Comparison of ENCODE assay signal across 23 cellular contexts in genomic region chr14:101833045-101833444, GRCh38.
DNase-seq lines count a peak whose midpoint lies in the region; ATAC-seq and TF ChIP-seq lines count a peak whose summit lies in the region.
"Had no signal": no experiment of that assay in that cellular context is flagged by ENCODE, and none has a peak within 500 bp of the region (broad histone marks: within the 10 kb centered on the region; RNA-seq: fewer than 3 reads in every experiment).

No MANE protein-coding gene starts in this region.

- intact Hi-C loops in activated CD8-positive, alpha-beta T cell treated with anti-CD3 and anti-CD28 coated beads for 36 hours (cut with micrococcal nuclease): no loop called here
- intact Hi-C loops in CD8-positive, alpha-beta T cell (cut with DNase I, micrococcal nuclease): no loop called here
- intact Hi-C loops in adrenal gland (cut with DNase I): no loop called here
- intact Hi-C loops in lower lobe of right lung (cut with DNase I): no loop called here
- intact Hi-C loops in colonic mucosa (cut with DNase I): no loop called here

- H3K36me3 Mint-ChIP-seq in activated CD8-positive, alpha-beta T cell treated with anti-CD3 and anti-CD28 coated beads for 36 hours (ENCODE audit: low read depth): peaks cover 43% of the 10 kb centered on the region
- H3K36me3 Mint-ChIP-seq in activated CD8-positive, alpha-beta T cell treated with anti-CD3 and anti-CD28 coated beads, Interleukin-2, amount 10 ng/mL, durations not matched to agents 7 days and 5 days (ENCODE audit: low read depth): peaks cover 45% of the 10 kb centered on the region
- peaks cover 81% of the 10 kb centered on the region for H3K36me3 Mint-ChIP-seq in CD8-positive, alpha-beta T cell
- H3K36me3 Mint-ChIP-seq in nephron progenitor cell (ENCODE audit: low read depth): peaks cover 19% of the 10 kb centered on the region

- CTCF ChIA-PET in activated CD8-positive, alpha-beta T cell treated with anti-CD3 and anti-CD28 coated beads for 36 hours (lab: Charles Lee): no interaction called here
- CTCF ChIA-PET in activated CD8-positive, alpha-beta T cell treated with anti-CD3 and anti-CD28 coated beads, Interleukin-2, amount 10 ng/mL, durations not matched to agents 7 days and 5 days (lab: Charles Lee): interaction anchor here (0.8 kb wide), 1 partner anchor 11 kb away, joined by 3 read pairs; no protein-coding TSS in a partner anchor
- CTCF ChIA-PET in CD8-positive, alpha-beta T cell (lab: Charles Lee): interaction anchor here (1.2 kb wide), 1 partner anchor 64 kb away, joined by 3 read pairs; no protein-coding TSS in a partner anchor

- no peaks in the 10 kb centered on the region for H3K27me3 ChIP-seq in CD8-positive, alpha-beta T cell (ENCODE audit: insufficient read depth, low read length)
- no peaks in the 10 kb centered on the region for H3K27me3 ChIP-seq in adrenal gland
- H3K27me3 ChIP-seq in lower lobe of right lung (ENCODE audit: low read depth): no peaks in the 10 kb centered on the region
- no peaks in the 10 kb centered on the region for H3K27me3 ChIP-seq in colonic mucosa
- H3K27me3 ChIP-seq: BE2C, gastroesophageal sphincter, transverse colon had no signal

- H3K9me3 Mint-ChIP-seq in activated CD8-positive, alpha-beta T cell treated with anti-CD3 and anti-CD28 coated beads for 36 hours: no peaks in the 10 kb centered on the region
- H3K9me3 Mint-ChIP-seq in activated CD8-positive, alpha-beta T cell treated with anti-CD3 and anti-CD28 coated beads, Interleukin-2, amount 10 ng/mL, durations not matched to agents 7 days and 5 days (ENCODE audit: insufficient read depth): no peaks in the 10 kb centered on the region
- H3K9me3 Mint-ChIP-seq in CD8-positive, alpha-beta T cell: no peaks in the 10 kb centered on the region
- H3K9me3 Mint-ChIP-seq in nephron progenitor cell: no peaks in the 10 kb centered on the region
- H3K9me3 Mint-ChIP-seq: endodermal cell, HFFc6 had no signal

- no peaks in the 10 kb centered on the region for H3K9me3 ChIP-seq in CD8-positive, alpha-beta T cell (ENCODE audit: low read length)
- no peaks in the 10 kb centered on the region for H3K9me3 ChIP-seq in adrenal gland (replicated peaks in 1 of 3)
- H3K9me3 ChIP-seq in lower lobe of right lung: no peaks in the 10 kb centered on the region
- no peaks in the 10 kb centered on the region for H3K9me3 ChIP-seq in colonic mucosa
- H3K9me3 ChIP-seq: BE2C, gastroesophageal sphincter, transverse colon had no signal

- H3K36me3 ChIP-seq in CD8-positive, alpha-beta T cell (ENCODE audit: insufficient read depth, low read length): peaks cover 22% of the 10 kb centered on the region
- H3K36me3 ChIP-seq in adrenal gland (replicated peaks in 1 of 2) (peaks cover 0 to 5% of the 10 kb centered on the region in 2 donors), lower lobe of right lung (peaks cover 6% of the 10 kb centered on the region), colonic mucosa (no peaks in the 10 kb centered on the region)
- H3K36me3 ChIP-seq: gastroesophageal sphincter, transverse colon had no signal

- peaks cover 84% of the 10 kb centered on the region for H3K4me1 ChIP-seq in CD8-positive, alpha-beta T cell (ENCODE audit: insufficient read depth, low read length)
- H3K4me1 ChIP-seq in adrenal gland (replicated peaks in 1 of 2) (peaks cover 48 to 76% of the 10 kb centered on the region in 2 donors), lower lobe of right lung (peaks cover 50% of the 10 kb centered on the region), colonic mucosa (peaks cover 13% of the 10 kb centered on the region)

- no peak overlapping the region for H3K27ac ChIP-seq in CD8-positive, alpha-beta T cell (ENCODE audit: low read depth, low read length)
- H3K27ac ChIP-seq in adrenal gland (peak overlapping the region in 4 of 5 donors; percentile 7 to 92 (median 68)), lower lobe of right lung (no peak overlapping the region), colonic mucosa (no peak overlapping the region)
- H3K27ac ChIP-seq: gastroesophageal sphincter, RWPE1, SK-N-MC, transverse colon had no signal

- H3K9ac ChIP-seq in colonic mucosa (ENCODE audit: low read depth in 2 of 2, low read length in 2 of 2): no peak overlapping the region

- peak overlapping the region; percentile 65 for H3K27ac Mint-ChIP-seq in activated CD8-positive, alpha-beta T cell treated with anti-CD3 and anti-CD28 coated beads for 36 hours
- no peak overlapping the region for H3K27ac Mint-ChIP-seq in activated CD8-positive, alpha-beta T cell treated with anti-CD3 and anti-CD28 coated beads, Interleukin-2, amount 10 ng/mL, durations not matched to agents 7 days and 5 days
- peak overlapping the region; percentile 90 for H3K27ac Mint-ChIP-seq in CD8-positive, alpha-beta T cell
- H3K27ac Mint-ChIP-seq in nephron progenitor cell: peak overlapping the region; percentile 66
- H3K27ac Mint-ChIP-seq: endodermal cell had no signal

- peaks cover 85% of the 10 kb centered on the region for H3K4me1 Mint-ChIP-seq in activated CD8-positive, alpha-beta T cell treated with anti-CD3 and anti-CD28 coated beads for 36 hours (ENCODE audit: low read depth)
- peaks cover 63% of the 10 kb centered on the region for H3K4me1 Mint-ChIP-seq in activated CD8-positive, alpha-beta T cell treated with anti-CD3 and anti-CD28 coated beads, Interleukin-2, amount 10 ng/mL, durations not matched to agents 7 days and 5 days (ENCODE audit: low read depth)
- peaks cover 87% of the 10 kb centered on the region for H3K4me1 Mint-ChIP-seq in CD8-positive, alpha-beta T cell (ENCODE audit: low read depth)
- H3K4me1 Mint-ChIP-seq in nephron progenitor cell: peaks cover 72% of the 10 kb centered on the region

- WGBS in adrenal gland, 4 donors: 40 to 63% (median 51%) methylated on average over 8 to 11 of the region's 11 CpGs

- no peak overlapping the region for H3K4me3 Mint-ChIP-seq in activated CD8-positive, alpha-beta T cell treated with anti-CD3 and anti-CD28 coated beads for 36 hours
- H3K4me3 Mint-ChIP-seq in activated CD8-positive, alpha-beta T cell treated with anti-CD3 and anti-CD28 coated beads, Interleukin-2, amount 10 ng/mL, durations not matched to agents 7 days and 5 days: no peak overlapping the region
- no peak overlapping the region for H3K4me3 Mint-ChIP-seq in CD8-positive, alpha-beta T cell
- H3K4me3 Mint-ChIP-seq in nephron progenitor cell: no peak overlapping the region
- H3K4me3 Mint-ChIP-seq: endodermal cell, HFFc6 had no signal

- no peak for TF ChIP-seq POLR2A in adrenal gland (IDR thresholded peaks at IDR 0.05)

- no peak for TF ChIP-seq CTCF in activated CD8-positive, alpha-beta T cell treated with anti-CD3 and anti-CD28 coated beads for 36 hours (IDR thresholded peaks at IDR 0.05)
- no peak for TF ChIP-seq CTCF in CD8-positive, alpha-beta T cell (IDR thresholded peaks at IDR 0.05)
- TF ChIP-seq CTCF in adrenal gland (IDR thresholded peaks at IDR 0.05): no peak
- TF ChIP-seq CTCF in nephron progenitor cell (IDR thresholded peaks at IDR 0.05): no peak
- TF ChIP-seq CTCF in lower lobe of right lung (IDR thresholded peaks at IDR 0.05): no peak
- no peak for TF ChIP-seq CTCF in colonic mucosa (IDR thresholded peaks at IDR 0.05)

- DNase-seq in activated CD8-positive, alpha-beta T cell treated with anti-CD3 and anti-CD28 coated beads for 36 hours: no peak
- no peak for DNase-seq in activated CD8-positive, alpha-beta T cell treated with anti-CD3 and anti-CD28 coated beads, Interleukin-2, amount 10 ng/mL, durations not matched to agents 7 days and 5 days
- no peak for DNase-seq in CD8-positive, alpha-beta T cell
- peak in 6 of 7 donors; percentile 60 to 79 (median 74) for DNase-seq in adrenal gland
- no peak for DNase-seq in nephron progenitor cell
- DNase-seq in lower lobe of right lung: no peak
- DNase-seq in DMS53 treated with DMSO at 0.1 percent for 48 hours (lab: John Stamatoyannopoulos, UW; ENCODE audit: unreplicated experiment): no peak
- DNase-seq in colonic mucosa: no peak
- DNase-seq: BE2C; EL; endodermal cell; HFFc6; hypothalamus; Karpas-422; NCI-H1694 treated with DMSO at 0.1 percent for 48 hours; NCI-H748 treated with DMSO at 0.1 percent for 48 hours; retina; stimulated activated CD4-positive, alpha-beta T cell treated with anti-CD3 and anti-CD28 coated beads, Interleukin-2, amount 100 ng/mL, for 48 hours; stimulated activated naive CD8-positive, alpha-beta T cell treated with anti-CD3 and anti-CD28 coated beads, Interleukin-15, Interleukin-2, amounts not matched to agents 100 U/mL and 50 U/mL, for 24 hours; transverse colon had no signal

- no peaks in the 10 kb centered on the region for H3K27me3 Mint-ChIP-seq in activated CD8-positive, alpha-beta T cell treated with anti-CD3 and anti-CD28 coated beads for 36 hours
- no peaks in the 10 kb centered on the region for H3K27me3 Mint-ChIP-seq in activated CD8-positive, alpha-beta T cell treated with anti-CD3 and anti-CD28 coated beads, Interleukin-2, amount 10 ng/mL, durations not matched to agents 7 days and 5 days (ENCODE audit: low read depth)
- H3K27me3 Mint-ChIP-seq in CD8-positive, alpha-beta T cell (ENCODE audit: low read depth): no peaks in the 10 kb centered on the region
- H3K27me3 Mint-ChIP-seq in nephron progenitor cell (ENCODE audit: low read depth, poor library complexity): no peaks in the 10 kb centered on the region

- POLR2A ChIA-PET in activated CD8-positive, alpha-beta T cell treated with anti-CD3 and anti-CD28 coated beads for 36 hours (lab: Charles Lee): interaction anchor here (1.0 to 5.8 kb wide), 4 partner anchors 8 to 47 kb away, joined by 3 to 79 read pairs (median 16); no protein-coding TSS in a partner anchor
- POLR2A ChIA-PET in activated CD8-positive, alpha-beta T cell treated with anti-CD3 and anti-CD28 coated beads, Interleukin-2, amount 10 ng/mL, durations not matched to agents 7 days and 5 days (lab: Charles Lee): interaction anchor here (0.8 to 1.6 kb wide), 2 partner anchors 9 to 12 kb away, joined by 3 to 8 read pairs; no protein-coding TSS in a partner anchor
- POLR2A ChIA-PET in CD8-positive, alpha-beta T cell (lab: Charles Lee): interaction anchor here (0.8 to 2.3 kb wide), 4 partner anchors 20 to 72 kb away, joined by 3 to 7 read pairs (median 4); no protein-coding TSS in a partner anchor

- no peak overlapping the region for H3K4me3 ChIP-seq in CD8-positive, alpha-beta T cell (ENCODE audit: low read depth, low read length)
- H3K4me3 ChIP-seq in adrenal gland: no peak overlapping the region
- no peak overlapping the region for H3K4me3 ChIP-seq in lower lobe of right lung
- no peak overlapping the region for H3K4me3 ChIP-seq in colonic mucosa
- H3K4me3 ChIP-seq: gastroesophageal sphincter, SK-N-MC, transverse colon had no signal

- no peak for ATAC-seq in activated CD8-positive, alpha-beta T cell treated with anti-CD3 and anti-CD28 coated beads for 36 hours
- ATAC-seq in activated CD8-positive, alpha-beta T cell treated with anti-CD3 and anti-CD28 coated beads, Interleukin-2, amount 10 ng/mL, durations not matched to agents 7 days and 5 days: no peak
- ATAC-seq in CD8-positive, alpha-beta T cell: no peak
- ATAC-seq in lower lobe of right lung: no peak
- ATAC-seq: gastroesophageal sphincter; stimulated activated naive CD8-positive, alpha-beta T cell treated with anti-CD3 and anti-CD28 coated beads, Interleukin-15, Interleukin-2, amounts not matched to agents 100 U/mL and 50 U/mL, for 24 hours had no signal

Comparison
In these comparisons a context has a peak if more than half of its experiments do, and no peak if none do; other contexts are left out.
1. DNase-seq: peak in adrenal gland (6 of 7); none in activated CD8-positive, alpha-beta T cell treated with anti-CD3 and anti-CD28 coated beads for 36 hours (single experiment), activated CD8-positive, alpha-beta T cell treated with anti-CD3 and anti-CD28 coated beads, Interleukin-2, amount 10 ng/mL, durations not matched to agents 7 days and 5 days (single experiment), CD8-positive, alpha-beta T cell (0 of 7), nephron progenitor cell (single experiment), lower lobe of right lung (single experiment), DMS53 treated with DMSO at 0.1 percent for 48 hours (single experiment) and colonic mucosa (single experiment).
2. H3K27ac ChIP-seq: peak in adrenal gland (4 of 5); none in CD8-positive, alpha-beta T cell (single experiment), lower lobe of right lung (single experiment) and colonic mucosa (single experiment).